Comparison of ENCODE assay signal across 10 cellular contexts in the genomic region with DNA sequence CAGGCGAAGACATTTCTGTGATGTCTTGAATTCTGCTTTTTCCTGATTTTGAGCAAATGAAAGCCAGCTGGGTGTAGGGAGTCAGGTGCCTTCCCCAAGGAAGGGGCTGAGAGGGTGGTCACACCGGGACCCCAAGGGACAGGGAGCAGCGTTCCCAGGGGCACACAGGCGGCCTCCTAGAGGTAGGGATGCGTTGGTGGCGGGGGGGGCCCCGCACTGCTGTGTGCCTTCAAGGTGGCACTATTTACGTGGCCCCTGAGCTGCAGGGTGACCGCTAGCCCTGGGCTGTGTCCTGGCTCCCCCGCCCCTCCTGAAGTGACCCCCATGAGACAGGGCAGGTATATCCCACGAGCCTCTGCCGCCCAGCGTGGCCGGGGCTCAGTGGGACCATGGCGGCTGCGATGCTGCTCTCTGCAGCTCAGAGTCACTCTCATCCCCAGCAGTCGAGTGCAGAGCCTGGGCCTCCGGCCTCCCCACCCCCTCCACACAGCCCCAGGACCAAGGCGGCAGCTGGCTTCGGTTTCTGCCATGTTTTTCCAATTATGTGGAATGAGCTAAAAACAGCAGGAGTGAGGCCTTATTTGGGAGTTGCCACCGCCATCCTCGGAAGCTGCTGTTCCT.
DNase-seq lines count a peak whose midpoint lies in the region; ATAC-seq and TF ChIP-seq lines count a peak whose summit lies in the region.
"Had no signal": no experiment of that assay in that cellular context is flagged by ENCODE, and none has a peak within 500 bp of the region (broad histone marks: within the 10 kb centered on the region; RNA-seq: fewer than 3 reads in every experiment).

No MANE protein-coding gene starts in this region.

- H3K36me3 Mint-ChIP-seq in stimulated activated memory B cell treated with anti-CD40 and anti-IgM and Interleukin-4, amounts not matched to agents 10 μg/mL and 1 μg/mL and 100 μg/mL, for 72 hours: peaks cover 16% of the 10 kb centered on the region

- H3K27me3 ChIP-seq in ascending aorta (no peaks in the 10 kb centered on the region), layer of hippocampus (ENCODE audit: control insufficient read depth, insufficient read depth, low read length) (no peaks in the 10 kb centered on the region)

- no peaks in the 10 kb centered on the region for H3K9me3 ChIP-seq in ascending aorta

- peaks cover 24% of the 10 kb centered on the region for H3K27me3 Mint-ChIP-seq in stimulated activated memory B cell treated with anti-CD40 and anti-IgM and Interleukin-4, amounts not matched to agents 10 μg/mL and 1 μg/mL and 100 μg/mL, for 72 hours

- H3K9me3 Mint-ChIP-seq in stimulated activated memory B cell treated with anti-CD40 and anti-IgM and Interleukin-4, amounts not matched to agents 10 μg/mL and 1 μg/mL and 100 μg/mL, for 72 hours: peaks cover 3% of the 10 kb centered on the region

- no peak for TF ChIP-seq CTCF in ascending aorta (IDR thresholded peaks at IDR 0.05)

- H3K36me3 ChIP-seq in ascending aorta: no peaks in the 10 kb centered on the region

- DNase-seq in ELF-1 (ENCODE audit: low read depth, low spot score) (peak; percentile 20), ascending aorta (ENCODE audit: low spot score in 2 of 2) (no peak), kidney tubule cell (ENCODE audit: low spot score) (no peak), NCI-H226 (no peak)
- DNase-seq: activated CD4-positive, CD25-positive, alpha-beta regulatory T cell had no signal

- no peak overlapping the region for H3K4me3 Mint-ChIP-seq in stimulated activated memory B cell treated with anti-CD40 and anti-IgM and Interleukin-4, amounts not matched to agents 10 μg/mL and 1 μg/mL and 100 μg/mL, for 72 hours

- peaks cover 43 to 75% of the 10 kb centered on the region in 2 donors for H3K4me1 ChIP-seq in ascending aorta

- H3K27ac ChIP-seq in ascending aorta (peak overlapping the region; percentile 95 to 96), layer of hippocampus (ENCODE audit: low read depth, low read length) (peak overlapping the region; percentile 78)
- H3K27ac ChIP-seq: HL-60 had no signal

- no peak for ATAC-seq in stimulated activated memory B cell treated with anti-CD40 and anti-IgM and Interleukin-4, amounts not matched to agents 10 μg/mL and 1 μg/mL and 100 μg/mL, for 72 hours
- ATAC-seq in HG03439 (IDR thresholded peaks at IDR 0.05; ENCODE audit: unreplicated experiment) (no peak), HG02588 (IDR thresholded peaks at IDR 0.05; ENCODE audit: unreplicated experiment) (no peak)

- peaks cover 68% of the 10 kb centered on the region for H3K4me1 Mint-ChIP-seq in stimulated activated memory B cell treated with anti-CD40 and anti-IgM and Interleukin-4, amounts not matched to agents 10 μg/mL and 1 μg/mL and 100 μg/mL, for 72 hours

- H3K27ac Mint-ChIP-seq in stimulated activated memory B cell treated with anti-CD40 and anti-IgM and Interleukin-4, amounts not matched to agents 10 μg/mL and 1 μg/mL and 100 μg/mL, for 72 hours: peak overlapping the region; percentile 98

- H3K4me3 ChIP-seq in ascending aorta: peak overlapping the region in 1 of 2 donors; percentile 51

- intact Hi-C loops in ascending aorta (cut with DNase I): no loop called here
